In genomic region chr19:12666305-12667048, GRCh38 we compare ENCODE assay signal across 1 cellular context.
A peak's percentile ranks its signal among the peaks of the same experiment; 100 is the strongest.
TF ChIP-seq lines count a peak whose summit lies in the region.

Gene MAN2B1, minus strand, starts transcription at chr19:12666742. Its CDS starts 41 bp downstream, at chr19:12666701.
A gene with protein sequence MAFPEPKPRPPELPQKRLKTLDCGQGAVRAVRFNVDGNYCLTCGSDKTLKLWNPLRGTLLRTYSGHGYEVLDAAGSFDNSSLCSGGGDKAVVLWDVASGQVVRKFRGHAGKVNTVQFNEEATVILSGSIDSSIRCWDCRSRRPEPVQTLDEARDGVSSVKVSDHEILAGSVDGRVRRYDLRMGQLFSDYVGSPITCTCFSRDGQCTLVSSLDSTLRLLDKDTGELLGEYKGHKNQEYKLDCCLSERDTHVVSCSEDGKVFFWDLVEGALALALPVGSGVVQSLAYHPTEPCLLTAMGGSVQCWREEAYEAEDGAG (plus strand): TSS chr19:12666807. CDS start chr19:12669791, 2,984 bp downstream.

TF ChIP-seq in HepG2, 621 proteins besides CTCF, POLR2A, EP300 and RAD21 (continued from another document and continues in another):
- 0 out of 2 replicates have a peak, but pooled peaks have one; percentile 30 for TF ChIP-seq AKNA (CRISPR knock-in tag; IDR thresholded peaks at IDR 0.05; ENCODE audit: borderline replicate concordance)
- 0 out of 2 replicates have a peak, but pooled peaks have one; percentile 24 for TF ChIP-seq ZNF772 (CRISPR knock-in tag; IDR thresholded peaks at IDR 0.05)
- no peak for TF ChIP-seq ZNF572 (CRISPR knock-in tag; IDR thresholded peaks at IDR 0.05)
- TF ChIP-seq, protein P1, sequence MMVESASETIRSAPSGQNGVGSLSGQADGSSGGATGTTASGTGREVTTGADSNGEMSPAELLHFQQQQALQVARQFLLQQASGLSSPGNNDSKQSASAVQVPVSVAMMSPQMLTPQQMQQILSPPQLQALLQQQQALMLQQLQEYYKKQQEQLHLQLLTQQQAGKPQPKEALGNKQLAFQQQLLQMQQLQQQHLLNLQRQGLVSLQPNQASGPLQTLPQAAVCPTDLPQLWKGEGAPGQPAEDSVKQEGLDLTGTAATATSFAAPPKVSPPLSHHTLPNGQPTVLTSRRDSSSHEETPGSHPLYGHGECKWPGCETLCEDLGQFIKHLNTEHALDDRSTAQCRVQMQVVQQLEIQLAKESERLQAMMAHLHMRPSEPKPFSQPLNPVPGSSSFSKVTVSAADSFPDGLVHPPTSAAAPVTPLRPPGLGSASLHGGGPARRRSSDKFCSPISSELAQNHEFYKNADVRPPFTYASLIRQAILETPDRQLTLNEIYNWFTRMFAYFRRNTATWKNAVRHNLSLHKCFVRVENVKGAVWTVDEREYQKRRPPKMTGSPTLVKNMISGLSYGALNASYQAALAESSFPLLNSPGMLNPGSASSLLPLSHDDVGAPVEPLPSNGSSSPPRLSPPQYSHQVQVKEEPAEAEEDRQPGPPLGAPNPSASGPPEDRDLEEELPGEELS (CRISPR knock-in tag; IDR thresholded peaks at IDR 0.05) = no peak
- 0 out of 2 replicates have a peak, but pooled peaks have one; percentile 8 for TF ChIP-seq MEIS2 (CRISPR knock-in tag; IDR thresholded peaks at IDR 0.05)
- no peak for TF ChIP-seq NPAS2 (CRISPR knock-in tag; IDR thresholded peaks at IDR 0.05; ENCODE audit: borderline replicate concordance)
- no peak for TF ChIP-seq FOSL1 (CRISPR knock-in tag; IDR thresholded peaks at IDR 0.05; ENCODE audit: borderline replicate concordance)
- TF ChIP-seq ZFP90 (CRISPR knock-in tag; IDR thresholded peaks at IDR 0.05; ENCODE audit: borderline replicate concordance) = 0 out of 2 replicates have a peak, but pooled peaks have one; percentile 45
- no peak for TF ChIP-seq ZNF331 (CRISPR knock-in tag; IDR thresholded peaks at IDR 0.05)
- TF ChIP-seq ZMAT3 (CRISPR knock-in tag; conservative IDR thresholded peaks at IDR 0.05) = no peak
- TF ChIP-seq ZNF501 (CRISPR knock-in tag; IDR thresholded peaks at IDR 0.05) = peak; percentile 77; the same call in 1 of the 2 replicates
- no peak for TF ChIP-seq ZZZ3 (CRISPR knock-in tag; IDR thresholded peaks at IDR 0.05; ENCODE audit: borderline replicate concordance)
- no peak for TF ChIP-seq NCOA2 (CRISPR knock-in tag; IDR thresholded peaks at IDR 0.05)
- TF ChIP-seq WIZ (CRISPR knock-in tag; IDR thresholded peaks at IDR 0.05) = no peak
- no peak for TF ChIP-seq ZFP62 (CRISPR knock-in tag; IDR thresholded peaks at IDR 0.05)
- TF ChIP-seq ATF1 (CRISPR knock-in tag; IDR thresholded peaks at IDR 0.05) = no peak
- TF ChIP-seq, protein P2, sequence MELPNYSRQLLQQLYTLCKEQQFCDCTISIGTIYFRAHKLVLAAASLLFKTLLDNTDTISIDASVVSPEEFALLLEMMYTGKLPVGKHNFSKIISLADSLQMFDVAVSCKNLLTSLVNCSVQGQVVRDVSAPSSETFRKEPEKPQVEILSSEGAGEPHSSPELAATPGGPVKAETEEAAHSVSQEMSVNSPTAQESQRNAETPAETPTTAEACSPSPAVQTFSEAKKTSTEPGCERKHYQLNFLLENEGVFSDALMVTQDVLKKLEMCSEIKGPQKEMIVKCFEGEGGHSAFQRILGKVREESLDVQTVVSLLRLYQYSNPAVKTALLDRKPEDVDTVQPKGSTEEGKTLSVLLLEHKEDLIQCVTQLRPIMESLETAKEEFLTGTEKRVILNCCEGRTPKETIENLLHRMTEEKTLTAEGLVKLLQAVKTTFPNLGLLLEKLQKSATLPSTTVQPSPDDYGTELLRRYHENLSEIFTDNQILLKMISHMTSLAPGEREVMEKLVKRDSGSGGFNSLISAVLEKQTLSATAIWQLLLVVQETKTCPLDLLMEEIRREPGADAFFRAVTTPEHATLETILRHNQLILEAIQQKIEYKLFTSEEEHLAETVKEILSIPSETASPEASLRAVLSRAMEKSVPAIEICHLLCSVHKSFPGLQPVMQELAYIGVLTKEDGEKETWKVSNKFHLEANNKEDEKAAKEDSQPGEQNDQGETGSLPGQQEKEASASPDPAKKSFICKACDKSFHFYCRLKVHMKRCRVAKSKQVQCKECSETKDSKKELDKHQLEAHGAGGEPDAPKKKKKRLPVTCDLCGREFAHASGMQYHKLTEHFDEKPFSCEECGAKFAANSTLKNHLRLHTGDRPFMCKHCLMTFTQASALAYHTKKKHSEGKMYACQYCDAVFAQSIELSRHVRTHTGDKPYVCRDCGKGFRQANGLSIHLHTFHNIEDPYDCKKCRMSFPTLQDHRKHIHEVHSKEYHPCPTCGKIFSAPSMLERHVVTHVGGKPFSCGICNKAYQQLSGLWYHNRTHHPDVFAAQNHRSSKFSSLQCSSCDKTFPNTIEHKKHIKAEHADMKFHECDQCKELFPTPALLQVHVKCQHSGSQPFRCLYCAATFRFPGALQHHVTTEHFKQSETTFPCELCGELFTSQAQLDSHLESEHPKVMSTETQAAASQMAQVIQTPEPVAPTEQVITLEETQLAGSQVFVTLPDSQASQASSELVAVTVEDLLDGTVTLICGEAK (IDR thresholded peaks at IDR 0.05) = no peak
- TF ChIP-seq, protein P2 (CRISPR knock-in tag; IDR thresholded peaks at IDR 0.05) = 0 out of 2 replicates have a peak, but pooled peaks have one; percentile 36
- TF ChIP-seq PHF20 (CRISPR knock-in tag; IDR thresholded peaks at IDR 0.05) = peak; percentile 60
- TF ChIP-seq AGO2 (optimal IDR thresholded peaks at IDR 0.05; ENCODE audit: low read depth, low read length) = peak; percentile 77
- TF ChIP-seq PHF21A (CRISPR knock-in tag; IDR thresholded peaks at IDR 0.05) = no peak
- TF ChIP-seq KDM5B (CRISPR knock-in tag; IDR thresholded peaks at IDR 0.05; ENCODE audit: borderline replicate concordance) = no peak; the same call in 1 of the 2 replicates
- no peak for TF ChIP-seq NONO (IDR thresholded peaks at IDR 0.05)
- no peak for TF ChIP-seq NONO (CRISPR knock-in tag; conservative IDR thresholded peaks at IDR 0.05)
- TF ChIP-seq ZNF775 (CRISPR knock-in tag; IDR thresholded peaks at IDR 0.05; ENCODE audit: borderline replicate concordance) = no peak
- no peak for TF ChIP-seq ZNF205 (CRISPR knock-in tag; IDR thresholded peaks at IDR 0.05)
- no peak for TF ChIP-seq ZNF251 (CRISPR knock-in tag; IDR thresholded peaks at IDR 0.05)
- TF ChIP-seq FOXK1 (CRISPR knock-in tag; IDR thresholded peaks at IDR 0.05; ENCODE audit: borderline replicate concordance, low read depth) = no peak
- TF ChIP-seq, protein P3, sequence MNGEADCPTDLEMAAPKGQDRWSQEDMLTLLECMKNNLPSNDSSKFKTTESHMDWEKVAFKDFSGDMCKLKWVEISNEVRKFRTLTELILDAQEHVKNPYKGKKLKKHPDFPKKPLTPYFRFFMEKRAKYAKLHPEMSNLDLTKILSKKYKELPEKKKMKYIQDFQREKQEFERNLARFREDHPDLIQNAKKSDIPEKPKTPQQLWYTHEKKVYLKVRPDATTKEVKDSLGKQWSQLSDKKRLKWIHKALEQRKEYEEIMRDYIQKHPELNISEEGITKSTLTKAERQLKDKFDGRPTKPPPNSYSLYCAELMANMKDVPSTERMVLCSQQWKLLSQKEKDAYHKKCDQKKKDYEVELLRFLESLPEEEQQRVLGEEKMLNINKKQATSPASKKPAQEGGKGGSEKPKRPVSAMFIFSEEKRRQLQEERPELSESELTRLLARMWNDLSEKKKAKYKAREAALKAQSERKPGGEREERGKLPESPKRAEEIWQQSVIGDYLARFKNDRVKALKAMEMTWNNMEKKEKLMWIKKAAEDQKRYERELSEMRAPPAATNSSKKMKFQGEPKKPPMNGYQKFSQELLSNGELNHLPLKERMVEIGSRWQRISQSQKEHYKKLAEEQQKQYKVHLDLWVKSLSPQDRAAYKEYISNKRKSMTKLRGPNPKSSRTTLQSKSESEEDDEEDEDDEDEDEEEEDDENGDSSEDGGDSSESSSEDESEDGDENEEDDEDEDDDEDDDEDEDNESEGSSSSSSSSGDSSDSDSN (CRISPR knock-in tag; IDR thresholded peaks at IDR 0.05) = peak; percentile 14; the same call in 1 of the 2 replicates
- TF ChIP-seq SOX5 (CRISPR knock-in tag; IDR thresholded peaks at IDR 0.05; ENCODE audit: borderline replicate concordance) = no peak
- TF ChIP-seq ZNF652 (CRISPR knock-in tag; IDR thresholded peaks at IDR 0.05; ENCODE audit: borderline replicate concordance, low read depth) = no peak
- TF ChIP-seq SMYD3 (CRISPR knock-in tag; IDR thresholded peaks at IDR 0.05) = no peak
- TF ChIP-seq CEBPB (IDR thresholded peaks at IDR 0.05; ENCODE audit: borderline replicate concordance, low read depth, low read length) = no peak
- no peak for TF ChIP-seq REL (CRISPR knock-in tag; conservative IDR thresholded peaks at IDR 0.05)
- TF ChIP-seq KAT8 (CRISPR knock-in tag; IDR thresholded peaks at IDR 0.05) = peak; percentile 82
- no peak for TF ChIP-seq HNRNPH1 (optimal IDR thresholded peaks at IDR 0.05; ENCODE audit: low read depth, low read length)
- TF ChIP-seq GRHL1 (CRISPR knock-in tag; conservative IDR thresholded peaks at IDR 0.05) = no peak
- no peak for TF ChIP-seq TRAFD1 (CRISPR knock-in tag; IDR thresholded peaks at IDR 0.05; ENCODE audit: borderline replicate concordance)
- TF ChIP-seq ZNF766 (CRISPR knock-in tag; IDR thresholded peaks at IDR 0.05; ENCODE audit: borderline replicate concordance) = peak; percentile 47; the same call in 1 of the 2 replicates
